In genomic region chr14:77140937-77141591, GRCh38 we compare ENCODE assay signal across 8 cellular contexts. TPM values are rescaled to one million over a fixed set of nuclear protein-coding genes. Genes with fewer than 3 reads are reported as not detected.
A peak's percentile ranks its signal among the peaks of the same experiment; 100 is the strongest.
DNase-seq lines count a peak whose midpoint lies in the region; ATAC-seq, FAIRE-seq and TF ChIP-seq lines count a peak whose summit lies in the region.

No MANE protein-coding gene starts in this region.

- no peaks in the 10 kb centered on the region for H3K36me3 Mint-ChIP-seq in activated CD8-positive, alpha-beta memory T cell treated with anti-CD3 and anti-CD28 coated beads, Interleukin-2, amount 10 ng/mL, durations not matched to agents 7 days and 5 days

- H3K4me1 ChIP-seq in pancreas = peaks cover 0 to 13% (median 3%) of the 10 kb centered on the region in 3 donors

- intact Hi-C loops in pancreas (cut with DNase I) = no loop called here

- H3K36me3 ChIP-seq in pancreas = no peaks in the 10 kb centered on the region

- TF ChIP-seq CTCF in fibroblast of villous mesenchyme (IDR thresholded peaks at IDR 0.05; ENCODE audit: insufficient read depth, low read depth, low read length) = peak; percentile 17
- TF ChIP-seq CTCF in pancreas (IDR thresholded peaks at IDR 0.05) = peak in 1 of 4 donors; percentile 13

- no peak overlapping the region for H3K4me3 Mint-ChIP-seq in activated CD8-positive, alpha-beta memory T cell treated with anti-CD3 and anti-CD28 coated beads, Interleukin-2, amount 10 ng/mL, durations not matched to agents 7 days and 5 days

- DNase-seq in activated CD8-positive, alpha-beta memory T cell treated with anti-CD3 and anti-CD28 coated beads, Interleukin-2, amount 10 ng/mL, durations not matched to agents 7 days and 5 days = no peak
- no peak for DNase-seq in activated CD8-positive, alpha-beta memory T cell treated with anti-CD3 and anti-CD28 coated beads for 24 hours
- DNase-seq in SHP77 treated with DMSO at 0.1 percent for 48 hours (lab: John Stamatoyannopoulos, UW) (peak; percentile 23), fibroblast of villous mesenchyme (ENCODE audit: low read depth) (peak; percentile 22), pancreas (peak in 1 of 6 donors; percentile 72)
- no peak for DNase-seq in activated naive CD4-positive, alpha-beta T cell (lab: John Stamatoyannopoulos, UW)

- no peak for FAIRE-seq in pancreas (lab: Jason Lieb, UNC)

- 1 to 2% methylated on average over 66 to 73 of the region's 73 CpGs for WGBS in pancreas, 2 donors

- peaks cover 17% of the 10 kb centered on the region for H3K4me1 Mint-ChIP-seq in activated CD8-positive, alpha-beta memory T cell treated with anti-CD3 and anti-CD28 coated beads, Interleukin-2, amount 10 ng/mL, durations not matched to agents 7 days and 5 days

- H3K27ac ChIP-seq in pancreas = no peak overlapping the region

- CTCF ChIA-PET in activated CD8-positive, alpha-beta memory T cell treated with anti-CD3 and anti-CD28 coated beads, Interleukin-2, amount 10 ng/mL, durations not matched to agents 7 days and 5 days (lab: Charles Lee) = interaction anchor here (1.0 to 1.9 kb wide), 4 partner anchors 15 to 265 kb away, joined by 3 to 9 read pairs (median 4); no protein-coding TSS in a partner anchor

- peak; percentile 69 for ATAC-seq in activated CD8-positive, alpha-beta memory T cell treated with anti-CD3 and anti-CD28 coated beads, Interleukin-2, amount 10 ng/mL, durations not matched to agents 7 days and 5 days
- ATAC-seq in pancreas (peak; percentile 53 to 76 (median 66)), GM21515 (IDR thresholded peaks at IDR 0.05; ENCODE audit: unreplicated experiment) (no peak), HG03432 (IDR thresholded peaks at IDR 0.05; ENCODE audit: unreplicated experiment) (no peak)

- no peaks in the 10 kb centered on the region for H3K9me3 ChIP-seq in pancreas

- no peak overlapping the region for H3K27ac Mint-ChIP-seq in activated CD8-positive, alpha-beta memory T cell treated with anti-CD3 and anti-CD28 coated beads, Interleukin-2, amount 10 ng/mL, durations not matched to agents 7 days and 5 days

- peaks cover 83% of the 10 kb centered on the region for H3K27me3 Mint-ChIP-seq in activated CD8-positive, alpha-beta memory T cell treated with anti-CD3 and anti-CD28 coated beads, Interleukin-2, amount 10 ng/mL, durations not matched to agents 7 days and 5 days

- peaks cover 0 to 35% (median 4%) of the 10 kb centered on the region in 4 donors for H3K27me3 ChIP-seq in pancreas

- H3K4me3 ChIP-seq in fibroblast of villous mesenchyme (ENCODE audit: low read depth, low read length) (peak overlapping the region; percentile 29), pancreas (peak overlapping the region in 3 of 4 donors; percentile 7 to 49 (median 31))

- no peaks in the 10 kb centered on the region for H3K9me3 Mint-ChIP-seq in activated CD8-positive, alpha-beta memory T cell treated with anti-CD3 and anti-CD28 coated beads, Interleukin-2, amount 10 ng/mL, durations not matched to agents 7 days and 5 days (ENCODE audit: low read depth)

RNA-seq across cellular contexts. Expression of gene ZDHHC22, which starts 0.5 kb away (rescaled TPM):
- total RNA-seq in activated CD8-positive, alpha-beta memory T cell treated with anti-CD3 and anti-CD28 coated beads, Interleukin-2, amount 10 ng/mL, durations not matched to agents 7 days and 5 days = not detected
- total RNA-seq in fibroblast of villous mesenchyme (not detected in 2 replicates), pancreas (under 1 TPM in 1 of 6 donors, not detected in 5; 0.04 TPM)
- polyA plus RNA-seq in pancreas = under 1 TPM; 0.04 to 0.19 TPM

RNA-seq across cellular contexts. Expression of gene TMEM63C, which starts 40.5 kb away (rescaled TPM):
- total RNA-seq in activated CD8-positive, alpha-beta memory T cell treated with anti-CD3 and anti-CD28 coated beads, Interleukin-2, amount 10 ng/mL, durations not matched to agents 7 days and 5 days = under 1 TPM; 0.14 to 0.50 TPM
- under 0.01 TPM in 1 of 2 replicates, not detected in the other for total RNA-seq in fibroblast of villous mesenchyme
- total RNA-seq in pancreas = 1 to 10 TPM; 2.8 to 6.8 (median 3.3) TPM
- 10 to 100 TPM in 1 of 2 donors, 1 to 10 TPM in 1; 5.4 to 10.6 TPM for polyA plus RNA-seq in pancreas

RNA-seq across cellular contexts. Expression of gene CIPC, which starts 43.0 kb away (rescaled TPM):
- total RNA-seq in activated CD8-positive, alpha-beta memory T cell treated with anti-CD3 and anti-CD28 coated beads, Interleukin-2, amount 10 ng/mL, durations not matched to agents 7 days and 5 days = 10 to 100 TPM; 11.3 to 12.0 TPM
- total RNA-seq in fibroblast of villous mesenchyme (11.3 and 23.7 TPM in 2 replicates), pancreas (10 to 100 TPM in 1 of 6 donors, 1 to 10 TPM in 5; 5.9 to 12.6 (median 8.0) TPM)
- 1 to 10 TPM; 2.7 to 6.7 TPM for polyA plus RNA-seq in pancreas

Comparison
In these comparisons a context has a peak if more than half of its experiments do, and no peak if none do; other contexts are left out.
1. ATAC-seq: peak in activated CD8-positive, alpha-beta memory T cell treated with anti-CD3 and anti-CD28 coated beads, Interleukin-2, amount 10 ng/mL, durations not matched to agents 7 days and 5 days (single experiment) and pancreas (4 of 4); none in GM21515 (single experiment) and HG03432 (single experiment).
2. DNase-seq: peak in SHP77 treated with DMSO at 0.1 percent for 48 hours (single experiment) and fibroblast of villous mesenchyme (single experiment); none in activated CD8-positive, alpha-beta memory T cell treated with anti-CD3 and anti-CD28 coated beads, Interleukin-2, amount 10 ng/mL, durations not matched to agents 7 days and 5 days (single experiment), activated CD8-positive, alpha-beta memory T cell treated with anti-CD3 and anti-CD28 coated beads for 24 hours (single experiment) and activated naive CD4-positive, alpha-beta T cell (0 of 4).